ENCODE assay signal across 8 cellular contexts in the genomic region with DNA sequence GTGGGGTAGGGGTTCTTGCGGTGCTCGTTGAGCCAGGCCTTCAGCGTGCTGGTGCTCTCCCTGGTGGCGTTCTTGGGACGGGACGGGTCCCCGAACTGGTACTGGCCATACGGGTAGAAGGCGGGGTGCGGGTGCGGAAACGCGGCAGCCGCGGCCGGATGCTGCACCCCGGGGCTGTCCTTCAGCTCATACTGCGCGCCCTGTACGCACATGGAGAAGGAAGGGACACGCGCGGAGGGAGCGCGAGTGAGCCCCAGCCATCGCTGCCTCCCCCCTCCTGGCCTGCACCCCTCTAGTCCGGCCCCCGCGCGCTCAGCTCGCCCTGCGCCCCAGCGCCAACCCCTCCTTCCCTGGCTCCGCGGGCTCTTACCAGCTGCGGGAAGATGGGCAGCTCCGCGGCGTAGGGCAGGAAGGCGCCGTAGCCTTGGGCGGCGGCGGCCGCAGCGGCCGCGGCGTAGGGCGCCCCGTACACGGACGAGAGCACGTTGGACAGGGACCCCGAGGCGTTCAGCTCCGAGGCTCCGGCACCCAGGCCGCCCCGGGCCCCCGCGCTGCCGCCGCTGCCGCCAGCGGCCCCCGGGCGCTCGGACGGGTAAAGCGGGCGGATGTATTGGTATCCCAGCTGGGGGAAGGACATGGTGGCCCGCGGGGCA. TPM values are rescaled to one million over a fixed set of nuclear protein-coding genes. Genes with fewer than 3 reads are reported as not detected.
DNase-seq lines count a peak whose midpoint lies in the region; ATAC-seq, FAIRE-seq and TF ChIP-seq lines count a peak whose summit lies in the region.

No MANE protein-coding gene starts in this region.

- intact Hi-C loops in lower leg skin (cut with DNase I; ENCODE audit: low total_unique reads), result loop anchor here (10.0 kb wide), 1 partner anchor 649 kb away; a partner anchor contains a TSS

- in situ Hi-C loops in brain microvascular endothelial cell (cut with HindIII; ENCODE audit: low pct_ligation_motif_present, low sequenced_read_pairs), result loop anchor here (25.0 kb wide), 1 partner anchor 652 kb away; a partner anchor contains a TSS

- H3K4me3 ChIP-seq in brain microvascular endothelial cell (ENCODE audit: low read depth, low read length) (peak overlapping the region; percentile 64), lower leg skin (ENCODE audit: low read depth, poor library complexity, severe bottlenecking) (peak overlapping the region; percentile 75)

- no peaks in the 10 kb centered on the region for H3K36me3 ChIP-seq in brain microvascular endothelial cell (replicated peaks)

- H3K27me3 ChIP-seq in brain microvascular endothelial cell (replicated peaks), result peaks cover 73% of the 10 kb centered on the region

- no peak for ATAC-seq in GM21526 (IDR thresholded peaks at IDR 0.05; ENCODE audit: low FRiP score, unreplicated experiment)

- DNase-seq in LHCN-M2 (ENCODE audit: low read depth) (peak; percentile 68), brain microvascular endothelial cell (no peak), lower leg skin (ENCODE audit: low spot score in 2 of 2) (peak; percentile 54 to 93), ureter (ENCODE audit: low spot score) (no peak), dedifferentiated amniotic fluid mesenchymal stem cell (ENCODE audit: extremely low spot score) (no peak), D721Med (ENCODE audit: insufficient read length, low spot score) (no peak)

- no peak for FAIRE-seq in D721Med (lab: Jason Lieb, UNC)

- no peak; the same call in 1 of the 2 replicates for TF ChIP-seq CTCF in C4-2B (conservative IDR thresholded peaks at IDR 0.05)
- TF ChIP-seq CTCF in brain microvascular endothelial cell (IDR thresholded peaks at IDR 0.05; ENCODE audit: low read depth, low read length, missing control alignments), result peak; percentile 8
- TF ChIP-seq CTCF in lower leg skin (IDR thresholded peaks at IDR 0.05), result no peak
- TF ChIP-seq CTCF in D721Med (IDR thresholded peaks at IDR 0.05; ENCODE audit: insufficient read depth, missing control alignments), result no peak

- peak overlapping the region; percentile 87 for H3K27ac ChIP-seq in C4-2B
- H3K27ac ChIP-seq in brain microvascular endothelial cell, result no peak overlapping the region

- 0% methylated on average over 34 of the region's 74 CpGs; no CpG with 5 or more reads in 1 of the 2 donors for WGBS in lower leg skin, 2 donors

- TF ChIP-seq POLR2A in lower leg skin (IDR thresholded peaks at IDR 0.05), result no peak

RNA-seq across cellular contexts. Expression of a gene that starts 1.0 kb away (rescaled TPM):
- total RNA-seq in LHCN-M2 (2014; rRNA removed) (82.7 and 84.1 TPM in 2 replicates), lower leg skin (100 to 1,000 TPM in 3 of 4 donors, 10 to 100 TPM in 1; 79.7 to 181 (median 150) TPM), ureter (10.9 TPM)
- polyA plus RNA-seq in LHCN-M2 (2012), result 66.9 TPM

Comparison
In these comparisons a context has a peak if more than half of its experiments do, and no peak if none do; other contexts are left out.
1. DNase-seq: peak in LHCN-M2 (single experiment) and lower leg skin (2 of 2); none in brain microvascular endothelial cell (single experiment), ureter (single experiment), dedifferentiated amniotic fluid mesenchymal stem cell (single experiment) and D721Med (single experiment).